ENCODE assay signal across 9 cellular contexts in genomic region chr9:128917151-128917849, GRCh38. TPM values are rescaled to one million over a fixed set of nuclear protein-coding genes. Genes with fewer than 3 reads are reported as not detected.
A peak's percentile ranks its signal among the peaks of the same experiment; 100 is the strongest.
DNase-seq lines count a peak whose midpoint lies in the region; ATAC-seq and TF ChIP-seq lines count a peak whose summit lies in the region.
"Had no signal": no experiment of that assay in that cellular context is flagged by ENCODE, and none has a peak within 500 bp of the region (broad histone marks: within the 10 kb centered on the region; RNA-seq: fewer than 3 reads in every experiment).

No MANE protein-coding gene starts in this region.

- H3K36me3 ChIP-seq in MG63 (peaks cover 13% of the 10 kb centered on the region), liver (ENCODE audit: control insufficient read depth in 4 of 4, insufficient read depth in 3 of 4, low read depth in 1 of 4, low read length in 3 of 4) (peaks cover 3 to 8% (median 4%) of the 10 kb centered on the region in 4 donors)

- H3K4me1 ChIP-seq in liver (ENCODE audit: control insufficient read depth in 4 of 4, insufficient read depth in 4 of 4, low read length in 3 of 4), result peaks cover 10 to 74% (median 49%) of the 10 kb centered on the region in 4 donors

- H3K9me3 ChIP-seq in MG63 (no peaks in the 10 kb centered on the region), liver (ENCODE audit: control insufficient read depth in 4 of 4, low read length in 3 of 4) (no peaks in the 10 kb centered on the region)

- H3K27me3 Mint-ChIP-seq in chondrocyte (ENCODE audit: low read depth), result no peaks in the 10 kb centered on the region

- peaks cover 23% of the 10 kb centered on the region for H3K36me3 Mint-ChIP-seq in chondrocyte (ENCODE audit: low read depth)

- H3K27ac Mint-ChIP-seq in chondrocyte (ENCODE audit: unreplicated experiment), result peak overlapping the region; percentile 57

- peak; percentile 64 for DNase-seq in MG63
- DNase-seq in chondrocyte (ENCODE audit: low spot score), result no peak
- peak in 42 of 49 donors; percentile 20 to 87 (median 60) for DNase-seq in substantia nigra (lab: John Stamatoyannopoulos, UW)
- DNase-seq in A172 (ENCODE audit: low spot score), result no peak
- no peak for DNase-seq in NCI-H748 treated with DMSO at 0.1 percent for 48 hours (lab: John Stamatoyannopoulos, UW)
- DNase-seq: T1000 had no signal

- TF ChIP-seq CTCF in chondrocyte (IDR thresholded peaks at IDR 0.05) (no peak), liver (IDR thresholded peaks at IDR 0.05; ENCODE audit: low read depth, low read length, missing input control) (peak; percentile 0)

- ATAC-seq in HG03196 (IDR thresholded peaks at IDR 0.05; ENCODE audit: unreplicated experiment), result no peak
- ATAC-seq in HG02763 (IDR thresholded peaks at IDR 0.05; ENCODE audit: unreplicated experiment), result no peak

- WGBS in liver, result 44% methylated on average over 26 of the region's 26 CpGs

- H3K4me3 ChIP-seq in MG63 (no peak overlapping the region), liver (ENCODE audit: low read depth in 1 of 3, low read length in 3 of 3) (peak overlapping the region; percentile 63 to 95 (median 66))

- peaks cover 51% of the 10 kb centered on the region for H3K4me1 Mint-ChIP-seq in chondrocyte (ENCODE audit: low read depth)

- H3K27ac ChIP-seq in liver (ENCODE audit: low read depth in 1 of 2, low read length in 2 of 2) (peak overlapping the region; percentile 78 to 95), substantia nigra (ENCODE audit: low read depth, low read length, poor library complexity, severe bottlenecking) (peak overlapping the region; percentile 75)

- H3K9ac ChIP-seq in liver (ENCODE audit: low read depth in 1 of 2, low read length in 2 of 2), result peak overlapping the region; percentile 88 to 94

- H3K9me3 Mint-ChIP-seq in chondrocyte (ENCODE audit: low read depth), result no peaks in the 10 kb centered on the region

- no peak overlapping the region for H3K4me3 Mint-ChIP-seq in chondrocyte (ENCODE audit: unreplicated experiment)

- TF ChIP-seq RAD21 in liver (IDR thresholded peaks at IDR 0.05), result peak; percentile 52 to 61

- H3K27me3 ChIP-seq in MG63 (no peaks in the 10 kb centered on the region), liver (ENCODE audit: control insufficient read depth in 4 of 4, insufficient read depth in 4 of 4, low read length in 3 of 4) (no peaks in the 10 kb centered on the region)

TF ChIP-seq in liver, 16 proteins besides CTCF, POLR2A, EP300 and RAD21:
- TF ChIP-seq FOXA1 (IDR thresholded peaks at IDR 0.05) (no peak), REST (IDR thresholded peaks at IDR 0.05) (peak; percentile 87), YY1 (IDR thresholded peaks at IDR 0.05) (peak; percentile 91), NR2F2 (IDR thresholded peaks at IDR 0.05) (peak; percentile 97), HNF4G (IDR thresholded peaks at IDR 0.05) (peak; percentile 74), SP1 (IDR thresholded peaks at IDR 0.05) (peak; percentile 84), HNF4A (conservative IDR thresholded peaks at IDR 0.05) (peak; percentile 90), JUND (IDR thresholded peaks at IDR 0.05) (peak; percentile 42 to 66), GABPA (IDR thresholded peaks at IDR 0.05 in 1 of 2, conservative IDR thresholded peaks at IDR 0.05 in 1 of 2) (peak in 1 of 2 donors; percentile 76), RXRA (IDR thresholded peaks at IDR 0.05) (peak; percentile 87 to 90), EGR1 (IDR thresholded peaks at IDR 0.05; ENCODE audit: low read depth in 2 of 2) (peak in 1 of 2 donors; percentile 70), FOXA2 (IDR thresholded peaks at IDR 0.05) (peak; percentile 71), TAF1 (conservative IDR thresholded peaks at IDR 0.05) (peak; percentile 79), ATF3 (IDR thresholded peaks at IDR 0.05) (no peak)
- TF ChIP-seq, protein P1, sequence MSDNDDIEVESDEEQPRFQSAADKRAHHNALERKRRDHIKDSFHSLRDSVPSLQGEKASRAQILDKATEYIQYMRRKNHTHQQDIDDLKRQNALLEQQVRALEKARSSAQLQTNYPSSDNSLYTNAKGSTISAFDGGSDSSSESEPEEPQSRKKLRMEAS (IDR thresholded peaks at IDR 0.05), result peak; percentile 100
- TF ChIP-seq, protein P2, sequence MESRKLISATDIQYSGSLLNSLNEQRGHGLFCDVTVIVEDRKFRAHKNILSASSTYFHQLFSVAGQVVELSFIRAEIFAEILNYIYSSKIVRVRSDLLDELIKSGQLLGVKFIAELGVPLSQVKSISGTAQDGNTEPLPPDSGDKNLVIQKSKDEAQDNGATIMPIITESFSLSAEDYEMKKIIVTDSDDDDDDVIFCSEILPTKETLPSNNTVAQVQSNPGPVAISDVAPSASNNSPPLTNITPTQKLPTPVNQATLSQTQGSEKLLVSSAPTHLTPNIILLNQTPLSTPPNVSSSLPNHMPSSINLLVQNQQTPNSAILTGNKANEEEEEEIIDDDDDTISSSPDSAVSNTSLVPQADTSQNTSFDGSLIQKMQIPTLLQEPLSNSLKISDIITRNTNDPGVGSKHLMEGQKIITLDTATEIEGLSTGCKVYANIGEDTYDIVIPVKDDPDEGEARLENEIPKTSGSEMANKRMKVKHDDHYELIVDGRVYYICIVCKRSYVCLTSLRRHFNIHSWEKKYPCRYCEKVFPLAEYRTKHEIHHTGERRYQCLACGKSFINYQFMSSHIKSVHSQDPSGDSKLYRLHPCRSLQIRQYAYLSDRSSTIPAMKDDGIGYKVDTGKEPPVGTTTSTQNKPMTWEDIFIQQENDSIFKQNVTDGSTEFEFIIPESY (IDR thresholded peaks at IDR 0.05), result no peak
TF ChIP-seq in liver: peak in this region for 13.

RNA-seq across cellular contexts. Expression of gene PHYHD1, which starts 3.5 kb away (rescaled TPM):
- not detected in 2 replicates for total RNA-seq in MG63 (2014; rRNA removed; shearing (Covaris generic); ENCODE audit: low replicate concordance)
- 2.8 to 4.4 TPM (median 3.4 TPM) in 3 replicates for total RNA-seq in chondrocyte
- total RNA-seq in liver, result 10 to 100 TPM in 1 of 2 donors, 1 to 10 TPM in 1; 9.2 to 28.4 TPM
- polyA plus RNA-seq in liver, result 10 to 100 TPM; 34.2 to 72.8 TPM
- total RNA-seq in A172 (2014; rRNA removed; shearing (Covaris generic)), result not detected in 2 replicates

RNA-seq across cellular contexts. Expression of gene DOLK, which starts 30.1 kb away (rescaled TPM):
- 16.9 and 29.7 TPM in 2 replicates for total RNA-seq in MG63 (2014; rRNA removed; shearing (Covaris generic); ENCODE audit: low replicate concordance)
- total RNA-seq in chondrocyte, result 21.5 to 24.7 TPM (median 22.2 TPM) in 3 replicates
- total RNA-seq in liver, result 10 to 100 TPM; 10.0 to 13.4 TPM
- 10 to 100 TPM in 1 of 2 donors, 1 to 10 TPM in 1; 9.5 to 15.3 TPM for polyA plus RNA-seq in liver
- total RNA-seq in A172 (2014; rRNA removed; shearing (Covaris generic)), result 56.7 and 57.4 TPM in 2 replicates

RNA-seq across cellular contexts. Expression of gene NUP188, which starts 30.2 kb away (rescaled TPM):
- 14.5 and 22.4 TPM in 2 replicates for total RNA-seq in MG63 (2014; rRNA removed; shearing (Covaris generic); ENCODE audit: low replicate concordance)
- 36.0 to 51.8 TPM (median 38.2 TPM) in 3 replicates for total RNA-seq in chondrocyte
- total RNA-seq in liver, result 10 to 100 TPM; 31.4 to 34.7 TPM
- polyA plus RNA-seq in liver, result 1 to 10 TPM; 6.9 to 7.0 TPM
- 57.4 and 76.4 TPM in 2 replicates for total RNA-seq in A172 (2014; rRNA removed; shearing (Covaris generic))

RNA-seq across cellular contexts. Expression of gene LRRC8A, which starts 35.4 kb away (rescaled TPM):
- 13.8 and 19.1 TPM in 2 replicates for total RNA-seq in MG63 (2014; rRNA removed; shearing (Covaris generic); ENCODE audit: low replicate concordance)
- total RNA-seq in chondrocyte (36.9 to 58.9 TPM (median 55.0 TPM) in 3 replicates), liver (10 to 100 TPM; 15.8 to 22.8 TPM)
- 10 to 100 TPM; 14.6 to 19.9 TPM for polyA plus RNA-seq in liver
- 62.5 and 71.4 TPM in 2 replicates for total RNA-seq in A172 (2014; rRNA removed; shearing (Covaris generic))

RNA-seq across cellular contexts. Expression of gene KYAT1, which starts 35.5 kb away (rescaled TPM):
- total RNA-seq in MG63 (2014; rRNA removed; shearing (Covaris generic); ENCODE audit: low replicate concordance), result 9.6 and 17.8 TPM in 2 replicates
- total RNA-seq in chondrocyte (3.3 to 7.0 TPM (median 3.6 TPM) in 3 replicates), liver (1 to 10 TPM; 6.9 to 8.1 TPM)
- 1 to 10 TPM; 3.8 to 8.0 TPM for polyA plus RNA-seq in liver
- 15.5 and 19.5 TPM in 2 replicates for total RNA-seq in A172 (2014; rRNA removed; shearing (Covaris generic))

Comparison
In these comparisons a context has a peak if more than half of its experiments do, and no peak if none do; other contexts are left out.
1. DNase-seq: peak in MG63 (single experiment) and substantia nigra (42 of 49); none in chondrocyte (single experiment), A172 (single experiment) and NCI-H748 treated with DMSO at 0.1 percent for 48 hours (single experiment).